In genomic region chr2:148165975-148166374, GRCh38 we compare ENCODE assay signal across 14 cellular contexts.
DNase-seq lines count a peak whose midpoint lies in the region; ATAC-seq, FAIRE-seq and TF ChIP-seq lines count a peak whose summit lies in the region.
"Had no signal": no experiment of that assay in that cellular context is flagged by ENCODE, and none has a peak within 500 bp of the region (broad histone marks: within the 10 kb centered on the region; RNA-seq: fewer than 3 reads in every experiment).

No MANE protein-coding gene starts in this region.

- no peaks in the 10 kb centered on the region for H3K9me2 ChIP-seq in PC-3 (replicated peaks; ENCODE audit: low read length)

- no peaks in the 10 kb centered on the region for H3K9me3 ChIP-seq in PC-3 (ENCODE audit: low read length)
- H3K9me3 ChIP-seq: BLaER1, Caco-2 had no signal

- H3K36me3 ChIP-seq in PC-3 (ENCODE audit: low read depth, low read length): no peaks in the 10 kb centered on the region
- H3K36me3 ChIP-seq: BLaER1 had no signal

- H3K4me3 ChIP-seq in PC-3 (ENCODE audit: low read length): no peak overlapping the region
- H3K4me3 ChIP-seq: BLaER1, GM23248 had no signal

- DNase-seq in GM04504 (ENCODE audit: low read depth) (peak; percentile 13), PC-3 (peak; percentile 18), frontal cortex (ENCODE audit: low spot score in 2 of 2) (no peak)
- no peak for DNase-seq in activated CD4-positive, alpha-beta T cell treated with anti-CD3 and anti-CD28 coated beads, Interleukin-2, amount 50 U/mL, for 48 hours
- DNase-seq: Caco-2; CD8-positive, alpha-beta memory T cell; DND-41; GF-D8; GM23248 had no signal

- no TSS peak for BruUV-seq in PC-3 (replicated peaks; lab: Mats Ljungman, UMichigan)

- intact Hi-C loops in PC-3 (cut with micrococcal nuclease): no loop called here

- no peaks in the 10 kb centered on the region for H3K79me2 ChIP-seq in PC-3 (ENCODE audit: low read length)

- H4K20me1 ChIP-seq in PC-3 (ENCODE audit: low read length): no peaks in the 10 kb centered on the region

- no peaks in the 10 kb centered on the region for H3F3A ChIP-seq in PC-3 (ENCODE audit: low read length, unreplicated experiment)

- H2AFZ ChIP-seq in PC-3 (ENCODE audit: low read length): no peak overlapping the region
- H2AFZ ChIP-seq: GM23248 had no signal

- FAIRE-seq in frontal cortex (lab: Jason Lieb, UNC): peak; percentile 53
- FAIRE-seq: GM18507, H54 had no signal

- H3K4me1 ChIP-seq in PC-3 (ENCODE audit: insufficient read depth, low read length): no peaks in the 10 kb centered on the region
- H3K4me1 ChIP-seq: BLaER1, Caco-2 had no signal

- H3K9ac ChIP-seq in PC-3 (ENCODE audit: low read length): no peak overlapping the region
- H3K9ac ChIP-seq: BLaER1, GM23248 had no signal

- H3K27me3 ChIP-seq in PC-3 (ENCODE audit: low read length): no peaks in the 10 kb centered on the region
- H3K27me3 ChIP-seq: BLaER1 had no signal

- ATAC-seq in PC-3 (peak; percentile 65), GM21367 (IDR thresholded peaks at IDR 0.05; ENCODE audit: unreplicated experiment) (no peak), HG03354 (IDR thresholded peaks at IDR 0.05; ENCODE audit: poor library complexity, severe bottlenecking, unreplicated experiment) (no peak)

- no peak overlapping the region for H3K27ac ChIP-seq in PC-3 (ENCODE audit: low read length)
- H3K27ac ChIP-seq: BLaER1, GM23248 had no signal

- no peak for TF ChIP-seq CTCF in PC-3 (conservative IDR thresholded peaks at IDR 0.05; ENCODE audit: low read depth, low read length)

- CTCF ChIA-PET in PC-3 (lab: Charles Lee): no interaction called here

- POLR2A ChIA-PET in PC-3 (lab: Charles Lee; ENCODE audit: unreplicated experiment): no interaction called here

- H3K4me2 ChIP-seq in PC-3 (ENCODE audit: low read length): no peak overlapping the region
- H3K4me2 ChIP-seq: BLaER1 had no signal

Comparison
In these comparisons a context has a peak if more than half of its experiments do, and no peak if none do; other contexts are left out.
1. DNase-seq: peak in GM04504 (single experiment) and PC-3 (single experiment); none in frontal cortex (0 of 2) and activated CD4-positive, alpha-beta T cell treated with anti-CD3 and anti-CD28 coated beads, Interleukin-2, amount 50 U/mL, for 48 hours (0 of 2).